In the genomic region with DNA sequence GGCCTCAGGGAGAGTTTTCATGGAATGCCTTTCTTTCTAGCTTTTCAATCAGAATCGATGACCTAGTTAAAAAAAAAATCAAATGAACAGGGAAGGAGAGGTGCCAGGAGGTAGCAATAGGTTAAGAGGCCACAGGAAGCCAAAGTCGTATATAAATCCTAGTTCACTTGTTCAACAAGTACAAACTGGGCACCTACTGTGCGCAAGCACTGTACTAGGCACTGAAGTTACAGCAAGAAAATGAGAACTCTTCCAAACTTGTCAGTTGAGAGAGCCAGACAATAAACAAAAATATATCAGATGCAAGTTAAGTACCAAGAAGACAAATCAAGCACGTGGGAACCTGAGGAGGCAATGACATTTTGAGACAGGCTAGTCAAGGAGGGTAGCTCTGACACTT, we compare ENCODE assay signal across 19 cellular contexts.
"Had no signal": no experiment of that assay in that cellular context is flagged by ENCODE, and none has a peak within 500 bp of the region (broad histone marks: within the 10 kb centered on the region; RNA-seq: fewer than 3 reads in every experiment).

No MANE protein-coding gene starts in this region.

- H3K27ac ChIP-seq: cardiac muscle cell, esophagus muscularis mucosa, sigmoid colon, testis, upper lobe of left lung, WERI-Rb-1 had no signal

- H3K9me3 ChIP-seq: body of pancreas, esophagus muscularis mucosa, gastrocnemius medialis, sigmoid colon, SK-N-SH, testis, upper lobe of left lung had no signal

- H3K27me3 ChIP-seq: body of pancreas, cardiac muscle cell, esophagus muscularis mucosa, gastrocnemius medialis, sigmoid colon, testis, upper lobe of left lung had no signal

- DNase-seq: activated CD4-positive, alpha-beta T cell treated with anti-CD3 and anti-CD28 coated beads for 1 hour; activated CD4-positive, alpha-beta T cell treated with anti-CD3 and anti-CD28 coated beads, Interleukin-2, amount 50 U/mL, for 1 hour; activated CD8-positive, alpha-beta memory T cell treated with anti-CD3 and anti-CD28 coated beads, Interleukin-2, amount 50 U/mL, for 4 hours; activated naive CD4-positive, alpha-beta T cell treated with Interleukin-2 at 50 U/mL for 16 hours; activated T-cell treated with anti-CD3 and anti-CD28 coated beads, Interleukin-2, amount 50 U/mL, for 24 hours; cortex of kidney; gastrocnemius medialis; occipital lobe; sigmoid colon; SK-N-SH; stimulated activated CD4-positive, alpha-beta T cell treated with anti-CD3 and anti-CD28 coated beads, Interleukin-15, amount 100 ng/mL, for 24 hours; stimulated activated naive CD4-positive, alpha-beta T cell had no signal

- H3K27ac Mint-ChIP-seq: activated T-cell treated with anti-CD3 and anti-CD28 coated beads, Interleukin-2, amount 50 U/mL, for 24 hours had no signal

- H3K9ac ChIP-seq: SK-N-SH had no signal

- H3K4me3 ChIP-seq: body of pancreas, cardiac muscle cell, esophagus muscularis mucosa, gastrocnemius medialis, sigmoid colon, smooth muscle cell, testis, upper lobe of left lung had no signal

- H3K9me2 ChIP-seq: SK-N-SH had no signal

- H3K9me3 Mint-ChIP-seq: activated T-cell treated with anti-CD3 and anti-CD28 coated beads, Interleukin-2, amount 50 U/mL, for 24 hours had no signal

- H3K27me3 Mint-ChIP-seq: activated T-cell treated with anti-CD3 and anti-CD28 coated beads, Interleukin-2, amount 50 U/mL, for 24 hours had no signal

- H3K4me3 Mint-ChIP-seq: activated T-cell treated with anti-CD3 and anti-CD28 coated beads, Interleukin-2, amount 50 U/mL, for 24 hours had no signal

- H3K4me2 ChIP-seq: SK-N-SH, smooth muscle cell had no signal
